ENCODE assay signal across 8 cellular contexts in genomic region chr2:38751043-38751846, GRCh38.
DNase-seq lines count a peak whose midpoint lies in the region; ATAC-seq lines count a peak whose summit lies in the region.

TSS of gene SRSF7 (minus strand) at chr2:38751361. CDS start at chr2:38751256, 105 bp downstream.

- H3K27ac ChIP-seq in BLaER1, result peak within 1 kb of the TSS; percentile 100

- H3K27me3 ChIP-seq in BLaER1, result no peaks in the 10 kb centered on the region

- H3K9me3 ChIP-seq in BLaER1, result peaks cover 4% of the 10 kb centered on the region; the same call in 1 of the 2 replicates

- peaks cover 36% of the 10 kb centered on the region for H3K36me3 ChIP-seq in BLaER1

- peaks cover 47% of the 10 kb centered on the region for H3K4me1 ChIP-seq in BLaER1

- peak within 1 kb of the TSS; percentile 100 for H3K9ac ChIP-seq in BLaER1

- peak within 1 kb of the TSS; percentile 88 for H3K4me3 ChIP-seq in BLaER1

- ATAC-seq in GM19328 (IDR thresholded peaks at IDR 0.05; ENCODE audit: unreplicated experiment), result peak; percentile 65
- ATAC-seq in HG03520 (IDR thresholded peaks at IDR 0.05; ENCODE audit: unreplicated experiment), result peak; percentile 69

- peak within 1 kb of the TSS; percentile 85 for H3K4me2 ChIP-seq in BLaER1

- peaks cover 44% of the 10 kb centered on the region for H4K20me1 ChIP-seq in BLaER1

- DNase-seq in NCI-H748 (lab: John Stamatoyannopoulos, UW; ENCODE audit: unreplicated experiment) (peak; percentile 98), dedifferentiated amniotic fluid mesenchymal stem cell (ENCODE audit: extremely low spot score) (peak; percentile 100), left kidney (ENCODE audit: low read depth, low spot score) (peak; percentile 100)
- DNase-seq in activated CD4-positive, alpha-beta T cell treated with anti-CD3 and anti-CD28 coated beads, Interleukin-2, amount 50 U/mL, for 1 hour, result peak; percentile 98
- peak; percentile 96 to 98 for DNase-seq in stimulated activated CD4-positive, alpha-beta T cell treated with anti-CD3 and anti-CD28 coated beads, Interleukin-2, amount 100 ng/mL, for 24 hours

Comparison
In these comparisons a context has a peak if more than half of its experiments do, and no peak if none do; other contexts are left out.
1. Peak in every context shown above with its lines: DNase-seq, ATAC-seq, H3K4me3 ChIP-seq and H3K27ac ChIP-seq.